12 cellular contexts compared by ENCODE assay signal in the genomic region with DNA sequence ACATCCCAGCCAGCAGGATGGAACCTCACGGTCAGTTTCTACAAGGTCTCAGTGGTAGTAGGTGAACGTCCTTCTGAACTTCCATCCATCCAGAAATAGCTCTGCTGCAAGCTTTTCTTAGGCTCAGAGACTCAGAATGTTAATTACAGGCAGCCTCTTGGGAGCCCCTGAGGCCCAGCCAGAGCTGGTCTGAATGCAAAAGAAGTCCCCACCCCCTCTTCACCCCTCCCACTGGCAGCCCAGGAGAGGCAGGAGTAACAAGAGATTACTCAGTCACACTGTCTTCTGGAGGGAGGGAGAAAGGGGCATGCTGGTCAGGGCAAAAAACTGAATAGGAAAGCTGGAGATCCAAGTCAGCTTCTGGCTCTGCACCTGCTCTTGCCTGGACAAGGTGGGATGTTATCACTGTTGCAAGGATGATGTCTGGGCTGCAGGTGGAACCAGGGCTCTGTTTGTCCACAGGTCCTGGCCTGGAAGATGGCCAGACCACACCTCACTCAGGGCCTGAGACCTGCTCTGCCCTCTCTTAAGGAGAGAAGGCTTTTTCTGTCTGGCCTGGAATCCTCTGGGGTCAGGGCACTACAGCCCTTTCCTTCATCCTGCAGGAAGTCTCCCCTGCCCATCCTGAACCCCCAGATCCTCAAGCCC. TPM values are rescaled to one million over a fixed set of nuclear protein-coding genes. Genes with fewer than 3 reads are reported as not detected.
DNase-seq lines count a peak whose midpoint lies in the region; ATAC-seq and TF ChIP-seq lines count a peak whose summit lies in the region.
"Had no signal": no experiment of that assay in that cellular context is flagged by ENCODE, and none has a peak within 500 bp of the region (broad histone marks: within the 10 kb centered on the region; RNA-seq: fewer than 3 reads in every experiment).

No MANE protein-coding gene starts in this region.

- H3K9me3 ChIP-seq in DOHH2 (ENCODE audit: control insufficient read depth, insufficient read depth, low read length), result no peaks in the 10 kb centered on the region
- no peaks in the 10 kb centered on the region for H3K9me3 ChIP-seq in mucosa of rectum (ENCODE audit: control insufficient read depth in 2 of 2, low read length in 2 of 2)
- H3K9me3 ChIP-seq in effector memory CD4-positive, alpha-beta T cell (ENCODE audit: control insufficient read depth, low read length), result no peaks in the 10 kb centered on the region

- H3K9me2 ChIP-seq in DOHH2 (replicated peaks; ENCODE audit: control insufficient read depth, low read length), result no peaks in the 10 kb centered on the region

- H3K36me3 ChIP-seq in DOHH2 (ENCODE audit: control insufficient read depth, low read length), result no peaks in the 10 kb centered on the region
- no peaks in the 10 kb centered on the region for H3K36me3 ChIP-seq in mucosa of rectum (ENCODE audit: control insufficient read depth in 2 of 2, insufficient read depth in 2 of 2, low read length in 2 of 2)
- H3K36me3 ChIP-seq in effector memory CD4-positive, alpha-beta T cell (ENCODE audit: control insufficient read depth, insufficient read depth, low read length), result no peaks in the 10 kb centered on the region

- H3F3A ChIP-seq in DOHH2 (ENCODE audit: control insufficient read depth, insufficient read depth), result no peaks in the 10 kb centered on the region

- H3K4me1 ChIP-seq in DOHH2 (ENCODE audit: control insufficient read depth, low read length), result peaks cover 13% of the 10 kb centered on the region
- peaks cover 0 to 7% of the 10 kb centered on the region in 2 donors for H3K4me1 ChIP-seq in mucosa of rectum (ENCODE audit: control insufficient read depth in 2 of 2, insufficient read depth in 2 of 2, low read length in 2 of 2)
- no peaks in the 10 kb centered on the region for H3K4me1 ChIP-seq in effector memory CD4-positive, alpha-beta T cell (ENCODE audit: control insufficient read depth, insufficient read depth, low read length, poor library complexity, severe bottlenecking)

- H4K20me1 ChIP-seq in DOHH2 (ENCODE audit: control insufficient read depth, insufficient read depth, low read depth, low read length), result no peaks in the 10 kb centered on the region

- peak overlapping the region; percentile 26; the same call in 1 of the 2 replicates for H3K4me2 ChIP-seq in DOHH2 (ENCODE audit: low read length)
- H3K4me2 ChIP-seq: PC-9 had no signal

- no peak for TF ChIP-seq CTCF in DOHH2 (IDR thresholded peaks at IDR 0.05; ENCODE audit: low read depth, low read length, poor library complexity, severe bottlenecking)

- no peaks in the 10 kb centered on the region for H3K79me2 ChIP-seq in DOHH2 (ENCODE audit: control insufficient read depth, low read length)

- peak; percentile 23 for DNase-seq in M059J (ENCODE audit: low read depth)
- DNase-seq in astrocyte of the hippocampus (ENCODE audit: low read depth, low spot score), result peak; percentile 59
- no peak for DNase-seq in ureter (ENCODE audit: low spot score)
- no peak for DNase-seq in effector memory CD4-positive, alpha-beta T cell
- no peak for DNase-seq in inferior parietal cortex (ENCODE audit: extremely low spot score)
- DNase-seq: activated CD4-positive, CD25-positive, alpha-beta regulatory T cell treated with anti-CD3 and anti-CD28 coated beads, Interleukin-2, amount 50 U/mL, for 72 hours; activated gamma-delta T cell; Calu3; PC-9 had no signal

- H3K27me3 ChIP-seq in DOHH2 (ENCODE audit: control insufficient read depth, low read length) (peaks cover 5% of the 10 kb centered on the region; the same call in 1 of the 2 replicates), mucosa of rectum (ENCODE audit: control insufficient read depth in 2 of 2, insufficient read depth in 2 of 2, low read length in 2 of 2) (no peaks in the 10 kb centered on the region)
- H3K27me3 ChIP-seq in effector memory CD4-positive, alpha-beta T cell (replicated peaks; ENCODE audit: control insufficient read depth, insufficient read depth, low read length, poor library complexity, severe bottlenecking), result no peaks in the 10 kb centered on the region

- H3K4me3 ChIP-seq in DOHH2 (ENCODE audit: low read length) (no peak overlapping the region), mucosa of rectum (ENCODE audit: low read length in 2 of 2) (no peak overlapping the region)
- no peak overlapping the region for H3K4me3 ChIP-seq in effector memory CD4-positive, alpha-beta T cell (ENCODE audit: insufficient read depth, low read depth, low read length, poor library complexity, severe bottlenecking)
- H3K4me3 ChIP-seq: PC-9 had no signal

- no peak for ATAC-seq in HG03139 (IDR thresholded peaks at IDR 0.05; ENCODE audit: unreplicated experiment)

- no peak overlapping the region for H3K27ac ChIP-seq in DOHH2 (ENCODE audit: low read depth, low read length)
- peak overlapping the region; percentile 10 to 41 for H3K27ac ChIP-seq in mucosa of rectum (ENCODE audit: low read depth in 2 of 2, low read length in 2 of 2)
- H3K27ac ChIP-seq in effector memory CD4-positive, alpha-beta T cell (ENCODE audit: insufficient read depth, low read length, poor library complexity, severe bottlenecking), result no peak overlapping the region
- H3K27ac ChIP-seq: PC-9 had no signal

- no peak overlapping the region for H3K9ac ChIP-seq in mucosa of rectum (ENCODE audit: low read depth in 1 of 2, low read length in 2 of 2)

RNA-seq across cellular contexts. Expression of a gene that starts 9.1 kb away (rescaled TPM):
- 0.71 and 2.0 TPM in 2 replicates for total RNA-seq in M059J (2014; rRNA removed; shearing (Covaris generic))
- total RNA-seq in ureter, result 0.36 TPM
- total RNA-seq: Calu3, PC-9 had no signal

RNA-seq across cellular contexts. Expression of a gene that starts 55.1 kb away (rescaled TPM):
- total RNA-seq in M059J (2014; rRNA removed; shearing (Covaris generic)), result not detected in 2 replicates
- not detected for total RNA-seq in ureter
- total RNA-seq: Calu3 had no signal

RNA-seq across cellular contexts. Expression of a gene that starts 55.3 kb away (rescaled TPM):
- total RNA-seq in M059J (2014; rRNA removed; shearing (Covaris generic)), result 14.6 and 31.1 TPM in 2 replicates
- total RNA-seq in ureter, result 22.3 TPM

Comparison
In these comparisons a context has a peak if more than half of its experiments do, and no peak if none do; other contexts are left out.
1. H3K27ac ChIP-seq: peak in mucosa of rectum (2 of 2); none in DOHH2 (single experiment) and effector memory CD4-positive, alpha-beta T cell (single experiment).
2. DNase-seq: peak in M059J (single experiment) and astrocyte of the hippocampus (single experiment); none in ureter (single experiment), effector memory CD4-positive, alpha-beta T cell (0 of 3) and inferior parietal cortex (single experiment).